ENCODE assay signal across 1 cellular context in the genomic region with DNA sequence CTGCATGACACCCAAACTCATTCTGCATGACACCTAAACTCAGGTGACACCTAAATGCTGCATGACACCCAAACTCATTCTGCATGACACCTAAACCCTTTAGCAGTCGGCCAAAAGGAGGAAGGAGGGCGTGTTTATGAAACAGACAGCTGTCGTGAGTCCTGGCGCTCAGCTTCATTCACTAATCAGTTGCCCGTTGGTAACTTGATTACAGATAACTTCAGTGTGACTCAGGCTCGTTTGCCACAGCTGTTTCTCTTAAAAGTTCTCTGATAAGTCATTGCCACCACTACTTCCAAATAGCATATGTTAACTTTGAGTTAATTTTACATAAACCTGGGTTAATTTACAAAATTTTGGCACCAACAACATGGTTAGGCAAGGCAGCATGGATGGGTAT. TPM values are rescaled to one million over a fixed set of nuclear protein-coding genes. Genes with fewer than 3 reads are reported as not detected.
"Had no signal": no experiment of that assay in that cellular context is flagged by ENCODE, and none has a peak within 500 bp of the region (broad histone marks: within the 10 kb centered on the region; RNA-seq: fewer than 3 reads in every experiment).

No MANE protein-coding gene starts in this region.

RNA-seq across cellular contexts. Expression of gene FANK1, which starts 16.9 kb away (rescaled TPM):
- polyA plus RNA-seq: liver had no signal
